11 cellular contexts compared by ENCODE assay signal in genomic region chr14:50399251-50400032, GRCh38. TPM values are rescaled to one million over a fixed set of nuclear protein-coding genes. Genes with fewer than 3 reads are reported as not detected.
DNase-seq lines count a peak whose midpoint lies in the region; ATAC-seq and TF ChIP-seq lines count a peak whose summit lies in the region.
"Had no signal": no experiment of that assay in that cellular context is flagged by ENCODE, and none has a peak within 500 bp of the region (broad histone marks: within the 10 kb centered on the region; RNA-seq: fewer than 3 reads in every experiment).

No MANE protein-coding gene starts in this region.

- H3K4me3 Mint-ChIP-seq in Calu3 (ENCODE audit: low read depth, unreplicated experiment), result no peak overlapping the region
- H3K4me3 Mint-ChIP-seq in activated CD8-positive, alpha-beta memory T cell treated with anti-CD3 and anti-CD28 coated beads, Interleukin-2, amount 10 ng/mL, durations not matched to agents 7 days and 5 days, result no peak overlapping the region
- H3K4me3 Mint-ChIP-seq: activated naive CD4-positive, alpha-beta T cell treated with anti-CD3 and anti-CD28 coated beads, Interleukin-2, amount 50 U/mL, for 24 hours had no signal

- no peak for TF ChIP-seq POLR2A in suprapubic skin (IDR thresholded peaks at IDR 0.05)

- dilution Hi-C loops in mammary epithelial cell (cut with HindIII; ENCODE audit: low sequenced_read_pairs), result no loop called here

- BruUV-seq in Calu3 (replicated peaks; lab: Mats Ljungman, UMichigan) (no TSS peak), mammary epithelial cell (replicated peaks; lab: Mats Ljungman, UMichigan) (no TSS peak)

- H3K4me3 ChIP-seq in mammary epithelial cell (replicated peaks in 1 of 3; ENCODE audit: insufficient read depth in 1 of 3, low read depth in 2 of 3, low read length in 3 of 3) (no peak overlapping the region), osteoblast (ENCODE audit: insufficient read depth, low read length) (no peak overlapping the region), suprapubic skin (no peak overlapping the region)
- H3K4me3 ChIP-seq: esophagus muscularis mucosa had no signal

- no peak overlapping the region for H3K4me2 ChIP-seq in mammary epithelial cell (ENCODE audit: insufficient read depth, low read depth, low read length)
- no peak overlapping the region for H3K4me2 ChIP-seq in osteoblast (ENCODE audit: insufficient read depth, low read length)

- ATAC-seq in activated CD8-positive, alpha-beta memory T cell treated with anti-CD3 and anti-CD28 coated beads, Interleukin-2, amount 10 ng/mL, durations not matched to agents 7 days and 5 days, result no peak
- ATAC-seq in HG03565 (IDR thresholded peaks at IDR 0.05; ENCODE audit: unreplicated experiment), result no peak

- TF ChIP-seq CTCF in Calu3 (IDR thresholded peaks at IDR 0.05; ENCODE audit: unreplicated experiment) (no peak), mammary epithelial cell (conservative IDR thresholded peaks at IDR 0.05 in 1 of 2, IDR thresholded peaks at IDR 0.05 in 1 of 2; ENCODE audit: extremely low read depth in 1 of 2, insufficient read depth in 1 of 2, low read depth in 1 of 2, low read length in 2 of 2) (no peak), osteoblast (IDR thresholded peaks at IDR 0.05; ENCODE audit: extremely low read depth, low read depth, low read length) (no peak), suprapubic skin (IDR thresholded peaks at IDR 0.05) (no peak)

- CTCF ChIA-PET in Calu3 (lab: Charles Lee) (no interaction called here), mammary epithelial cell (lab: Charles Lee; ENCODE audit: low non-redundant PET) (no interaction called here)
- CTCF ChIA-PET in activated CD8-positive, alpha-beta memory T cell treated with anti-CD3 and anti-CD28 coated beads, Interleukin-2, amount 10 ng/mL, durations not matched to agents 7 days and 5 days (lab: Charles Lee), result no interaction called here

- no peak for TF ChIP-seq EP300 in suprapubic skin (IDR thresholded peaks at IDR 0.05)

- intact Hi-C loops in Calu3 (cut with micrococcal nuclease; ENCODE audit: unreplicated experiment), result loop anchor here (5.0 kb wide), 1 partner anchor 133 kb away; the partner anchor contains the start of gene MAP4K5
- intact Hi-C loops in mammary epithelial cell (cut with micrococcal nuclease), result loop anchor here (5.0 kb wide), 1 partner anchor 37 kb away; no protein-coding TSS in a partner anchor

- 54% methylated on average over 6 of the region's 6 CpGs for WGBS in mammary epithelial cell (ENCODE audit: low coverage, missing lambda C conversion rate)
- WGBS in suprapubic skin, result 39% methylated on average over 6 of the region's 6 CpGs

- H3K9ac ChIP-seq in mammary epithelial cell (ENCODE audit: insufficient read depth, low read length), result no peak overlapping the region

- DNase-seq in Calu3 (peak; percentile 21), NCI-H2029 (lab: John Stamatoyannopoulos, UW) (peak; percentile 18), mammary epithelial cell (peak; percentile 16), osteoblast (ENCODE audit: insufficient read length, low spot score, missing footprints) (peak; percentile 84), suprapubic skin (ENCODE audit: low spot score in 2 of 2) (no peak)
- DNase-seq in activated CD8-positive, alpha-beta memory T cell treated with anti-CD3 and anti-CD28 coated beads, Interleukin-2, amount 10 ng/mL, durations not matched to agents 7 days and 5 days, result no peak
- DNase-seq in stimulated activated CD4-positive, alpha-beta T cell treated with anti-CD3 and anti-CD28 coated beads, Interleukin-1b, Interleukin-23, amount 100 ng/mL, for 48 hours, result no peak
- DNase-seq: DMS153 had no signal

- H4K20me1 ChIP-seq in mammary epithelial cell (ENCODE audit: insufficient read depth, low read length) (no peaks in the 10 kb centered on the region), osteoblast (ENCODE audit: insufficient read depth, low read length) (no peaks in the 10 kb centered on the region)

- H3K9me3 Mint-ChIP-seq in Calu3 (ENCODE audit: low read depth, unreplicated experiment), result no peaks in the 10 kb centered on the region
- H3K9me3 Mint-ChIP-seq in activated CD8-positive, alpha-beta memory T cell treated with anti-CD3 and anti-CD28 coated beads, Interleukin-2, amount 10 ng/mL, durations not matched to agents 7 days and 5 days (ENCODE audit: low read depth), result no peaks in the 10 kb centered on the region
- H3K9me3 Mint-ChIP-seq: activated naive CD4-positive, alpha-beta T cell treated with anti-CD3 and anti-CD28 coated beads, Interleukin-2, amount 50 U/mL, for 24 hours had no signal

- H3K79me2 ChIP-seq in mammary epithelial cell (ENCODE audit: insufficient read depth, low read length) (peaks cover 5% of the 10 kb centered on the region), osteoblast (ENCODE audit: insufficient read depth, low read length) (peaks cover 3% of the 10 kb centered on the region)

- H3K27ac Mint-ChIP-seq in Calu3 (ENCODE audit: unreplicated experiment), result no peak overlapping the region
- no peak overlapping the region for H3K27ac Mint-ChIP-seq in activated CD8-positive, alpha-beta memory T cell treated with anti-CD3 and anti-CD28 coated beads, Interleukin-2, amount 10 ng/mL, durations not matched to agents 7 days and 5 days
- H3K27ac Mint-ChIP-seq: activated naive CD4-positive, alpha-beta T cell treated with anti-CD3 and anti-CD28 coated beads, Interleukin-2, amount 50 U/mL, for 24 hours had no signal

- H3K4me1 Mint-ChIP-seq in Calu3 (ENCODE audit: low read depth, unreplicated experiment), result no peaks in the 10 kb centered on the region
- H3K4me1 Mint-ChIP-seq in activated CD8-positive, alpha-beta memory T cell treated with anti-CD3 and anti-CD28 coated beads, Interleukin-2, amount 10 ng/mL, durations not matched to agents 7 days and 5 days, result peaks cover 18% of the 10 kb centered on the region

- H3K9me3 ChIP-seq in mammary epithelial cell (replicated peaks; ENCODE audit: insufficient read depth, low read length), result no peaks in the 10 kb centered on the region
- no peaks in the 10 kb centered on the region for H3K9me3 ChIP-seq in osteoblast (ENCODE audit: low read depth, low read length)
- H3K9me3 ChIP-seq in suprapubic skin, result no peaks in the 10 kb centered on the region
- H3K9me3 ChIP-seq: esophagus muscularis mucosa had no signal

- H3K4me1 ChIP-seq in mammary epithelial cell (ENCODE audit: insufficient read depth, low read length) (peaks cover 15% of the 10 kb centered on the region), osteoblast (ENCODE audit: insufficient read depth, low read length) (peaks cover 34% of the 10 kb centered on the region), suprapubic skin (peaks cover 24% of the 10 kb centered on the region)

- no peak overlapping the region for H2AFZ ChIP-seq in mammary epithelial cell (ENCODE audit: low read depth, low read length)
- no peak overlapping the region for H2AFZ ChIP-seq in osteoblast (ENCODE audit: low read length)

- H3K27me3 ChIP-seq in mammary epithelial cell (ENCODE audit: insufficient read depth, low read length), result no peaks in the 10 kb centered on the region
- no peaks in the 10 kb centered on the region for H3K27me3 ChIP-seq in osteoblast (ENCODE audit: insufficient read depth, low read length)
- no peaks in the 10 kb centered on the region for H3K27me3 ChIP-seq in suprapubic skin

- H3K36me3 ChIP-seq in mammary epithelial cell (ENCODE audit: insufficient read depth, low read length) (no peaks in the 10 kb centered on the region), osteoblast (ENCODE audit: insufficient read depth, low read length) (no peaks in the 10 kb centered on the region), suprapubic skin (no peaks in the 10 kb centered on the region)
- H3K36me3 ChIP-seq: esophagus muscularis mucosa had no signal

- H3K27me3 Mint-ChIP-seq in Calu3 (ENCODE audit: unreplicated experiment), result no peaks in the 10 kb centered on the region
- H3K27me3 Mint-ChIP-seq in activated CD8-positive, alpha-beta memory T cell treated with anti-CD3 and anti-CD28 coated beads, Interleukin-2, amount 10 ng/mL, durations not matched to agents 7 days and 5 days, result peaks cover 6% of the 10 kb centered on the region

- H3K36me3 Mint-ChIP-seq in Calu3 (ENCODE audit: insufficient read depth, unreplicated experiment), result peaks cover 20% of the 10 kb centered on the region
- H3K36me3 Mint-ChIP-seq in activated CD8-positive, alpha-beta memory T cell treated with anti-CD3 and anti-CD28 coated beads, Interleukin-2, amount 10 ng/mL, durations not matched to agents 7 days and 5 days, result peaks cover 2% of the 10 kb centered on the region
- H3K36me3 Mint-ChIP-seq: activated naive CD4-positive, alpha-beta T cell treated with anti-CD3 and anti-CD28 coated beads, Interleukin-2, amount 50 U/mL, for 24 hours had no signal

- in situ Hi-C loops in mammary epithelial cell (cut with MboI; ENCODE audit: low sequenced_read_pairs in 2 of 2), result no loop called here

- H3K27ac ChIP-seq in mammary epithelial cell (ENCODE audit: insufficient read depth, low read depth, low read length) (no peak overlapping the region), osteoblast (ENCODE audit: low read depth, low read length) (peak overlapping the region; percentile 11), suprapubic skin (no peak overlapping the region)
- H3K27ac ChIP-seq: esophagus muscularis mucosa had no signal

RNA-seq across cellular contexts. Expression of gene CDKL1, which starts 2.8 kb away (rescaled TPM):
- total RNA-seq in Calu3 (2022) (3.0 and 3.7 TPM in 2 replicates), mammary epithelial cell (10 to 100 TPM; 13.7 to 14.1 TPM), osteoblast (4.7 and 10.5 TPM in 2 replicates), suprapubic skin (10 to 100 TPM in 1 of 4 donors, 1 to 10 TPM in 3; 2.4 to 11.9 (median 5.2) TPM)
- polyA plus RNA-seq in mammary epithelial cell, result 3.1 TPM
- polyA minus RNA-seq in mammary epithelial cell, result 7.6 TPM
- 10 to 100 TPM; 13.5 to 17.6 TPM for total RNA-seq in activated CD8-positive, alpha-beta memory T cell treated with anti-CD3 and anti-CD28 coated beads, Interleukin-2, amount 10 ng/mL, durations not matched to agents 7 days and 5 days

Comparison
In these comparisons a context has a peak if more than half of its experiments do, and no peak if none do; other contexts are left out.
1. DNase-seq: peak in Calu3 (single experiment), NCI-H2029 (single experiment), mammary epithelial cell (single experiment) and osteoblast (single experiment); none in activated CD8-positive, alpha-beta memory T cell treated with anti-CD3 and anti-CD28 coated beads, Interleukin-2, amount 10 ng/mL, durations not matched to agents 7 days and 5 days (single experiment), suprapubic skin (0 of 2) and stimulated activated CD4-positive, alpha-beta T cell treated with anti-CD3 and anti-CD28 coated beads, Interleukin-1b, Interleukin-23, amount 100 ng/mL, for 48 hours (single experiment).